12 cellular contexts compared by ENCODE assay signal in the genomic region with DNA sequence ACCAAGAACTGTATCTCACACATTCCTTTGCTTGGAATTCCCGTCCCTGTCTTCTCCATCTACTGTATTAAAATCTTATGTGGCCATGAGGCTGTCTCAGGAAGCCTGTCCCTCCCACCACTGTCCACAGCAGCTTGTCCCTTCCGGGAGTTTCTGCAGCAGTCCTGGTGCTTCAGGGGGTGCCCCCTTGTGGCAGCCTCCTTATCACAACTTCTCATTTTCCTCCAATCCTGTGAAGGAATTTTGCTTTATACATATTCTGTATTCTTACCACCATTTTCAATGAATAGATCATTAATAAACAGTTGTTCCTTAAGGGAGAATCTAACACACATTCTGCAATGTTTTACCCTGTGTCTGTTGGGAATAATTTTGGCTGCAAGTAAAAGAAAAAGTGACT.
DNase-seq lines count a peak whose midpoint lies in the region; ATAC-seq and TF ChIP-seq lines count a peak whose summit lies in the region.
"Had no signal": no experiment of that assay in that cellular context is flagged by ENCODE, and none has a peak within 500 bp of the region (broad histone marks: within the 10 kb centered on the region; RNA-seq: fewer than 3 reads in every experiment).

No MANE protein-coding gene starts in this region.

- no peak overlapping the region for H3K4me3 ChIP-seq in RWPE2 (ENCODE audit: severe bottlenecking)
- H3K4me3 ChIP-seq: esophagus muscularis mucosa, thyroid gland had no signal

- DNase-seq in COLO829 (ENCODE audit: low spot score) = peak; percentile 20
- DNase-seq in RWPE2 (ENCODE audit: low spot score) = no peak
- DNase-seq in iPS-NIHi11 (ENCODE audit: low spot score) = peak; percentile 42
- no peak for DNase-seq in MV-4-11 (lab: John Stamatoyannopoulos, UW)
- no peak for DNase-seq in T-helper 2 cell
- DNase-seq in medulla oblongata (ENCODE audit: extremely low spot score) = no peak
- DNase-seq: activated naive CD8-positive, alpha-beta T cell treated with anti-CD3 and anti-CD28 coated beads, Interleukin-2, amount 10 ng/mL, durations not matched to agents 7 days and 5 days; NCI-H1105 treated with DMSO at 0.1 percent for 48 hours had no signal

- ATAC-seq in GM21367 (IDR thresholded peaks at IDR 0.05; ENCODE audit: unreplicated experiment) (peak; percentile 57), RWPE2 (ENCODE audit: low read depth) (no peak), GM19351 (IDR thresholded peaks at IDR 0.05; ENCODE audit: unreplicated experiment) (no peak)

- H3K4me1 ChIP-seq in RWPE2 (ENCODE audit: insufficient read depth, poor library complexity, severe bottlenecking) = no peaks in the 10 kb centered on the region
- H3K4me1 ChIP-seq: esophagus muscularis mucosa, thyroid gland had no signal

- H3K27me3 ChIP-seq in RWPE2 (ENCODE audit: insufficient read depth, poor library complexity, severe bottlenecking) = no peaks in the 10 kb centered on the region
- H3K27me3 ChIP-seq: esophagus muscularis mucosa, thyroid gland had no signal

- H3K27ac ChIP-seq in RWPE2 (ENCODE audit: poor library complexity, severe bottlenecking) = no peak overlapping the region
- H3K27ac ChIP-seq: esophagus muscularis mucosa, thyroid gland had no signal

- TF ChIP-seq CTCF in RWPE2 (IDR thresholded peaks at IDR 0.05; ENCODE audit: poor library complexity, severe bottlenecking) = peak; percentile 39

- no peaks in the 10 kb centered on the region for H3K9me3 ChIP-seq in RWPE2 (ENCODE audit: severe bottlenecking)
- H3K9me3 ChIP-seq: esophagus muscularis mucosa, thyroid gland had no signal

- no peaks in the 10 kb centered on the region for H3K36me3 ChIP-seq in RWPE2 (ENCODE audit: low read depth)
- H3K36me3 ChIP-seq: esophagus muscularis mucosa, thyroid gland had no signal

Comparison
In these comparisons a context has a peak if more than half of its experiments do, and no peak if none do; other contexts are left out.
1. DNase-seq: peak in COLO829 (single experiment) and iPS-NIHi11 (single experiment); none in RWPE2 (single experiment), MV-4-11 (single experiment), T-helper 2 cell (0 of 5) and medulla oblongata (single experiment).